Comparison of ENCODE assay signal across 20 cellular contexts in genomic region chr19:29628661-29629385, GRCh38. TPM values are rescaled to one million over a fixed set of nuclear protein-coding genes. Genes with fewer than 3 reads are reported as not detected.
DNase-seq lines count a peak whose midpoint lies in the region; ATAC-seq, FAIRE-seq and TF ChIP-seq lines count a peak whose summit lies in the region.
"Had no signal": no experiment of that assay in that cellular context is flagged by ENCODE, and none has a peak within 500 bp of the region (broad histone marks: within the 10 kb centered on the region; RNA-seq: fewer than 3 reads in every experiment).

No MANE protein-coding gene starts in this region.

- no peak for TF ChIP-seq POLR2A in K562 (conservative IDR thresholded peaks at IDR 0.05)
- TF ChIP-seq POLR2A in spleen (IDR thresholded peaks at IDR 0.05) = no peak

- CTCF ChIA-PET in K562 (lab: Yijun Ruan, JAX; ENCODE audit: low intra/inter-chr PET ratio) = no interaction called here

- peaks cover 4% of the 10 kb centered on the region for H3K79me1 ChIP-seq in trophoblast cell (ENCODE audit: low read length)

- H3K9me1 ChIP-seq in K562 (ENCODE audit: control insufficient read depth, insufficient read depth, low read length) = no peaks in the 10 kb centered on the region

- H3K79me2 ChIP-seq in K562 (ENCODE audit: control insufficient read depth, insufficient read depth, low read length) (no peaks in the 10 kb centered on the region), trophoblast cell (ENCODE audit: control insufficient read depth, insufficient read depth, low read length, poor library complexity) (no peaks in the 10 kb centered on the region)

- BruUV-seq in K562 (replicated peaks; lab: Mats Ljungman, UMichigan) = no TSS peak

- no peak overlapping the region for H3K14ac ChIP-seq in trophoblast cell (ENCODE audit: low read length)

- peaks cover 22 to 23% of the 10 kb centered on the region in 2 experiments for H3K4me1 ChIP-seq in K562 (replicated peaks in 1 of 2; ENCODE audit: control insufficient read depth in 2 of 2, insufficient read depth in 2 of 2, low read length in 2 of 2)
- no peaks in the 10 kb centered on the region for H3K4me1 ChIP-seq in kidney (ENCODE audit: control insufficient read depth in 1 of 2, insufficient read depth in 1 of 2, low read depth in 1 of 2, low read length in 2 of 2)
- peaks cover 3 to 6% of the 10 kb centered on the region in 2 experiments for H3K4me1 ChIP-seq in trophoblast cell (ENCODE audit: control insufficient read depth in 1 of 2, insufficient read depth in 2 of 2, low read length in 2 of 2)
- peaks cover 0 to 34% (median 15%) of the 10 kb centered on the region in 6 donors for H3K4me1 ChIP-seq in spleen
- no peaks in the 10 kb centered on the region for H3K4me1 ChIP-seq in colonic mucosa
- H3K4me1 ChIP-seq: Caco-2, HAP-1 had no signal

- no peak overlapping the region for H3K23ac ChIP-seq in trophoblast cell (ENCODE audit: low read length)

- peak overlapping the region; percentile 64 for H2BK120ac ChIP-seq in trophoblast cell (ENCODE audit: insufficient read depth, low read length, poor library complexity)

- H3K9ac ChIP-seq in K562 (ENCODE audit: insufficient read depth in 1 of 2, low read depth in 2 of 2, low read length in 2 of 2) (no peak overlapping the region), kidney (ENCODE audit: low read length in 2 of 2) (no peak overlapping the region), trophoblast cell (ENCODE audit: low read length) (no peak overlapping the region), colonic mucosa (ENCODE audit: low read depth in 2 of 2, low read length in 2 of 2) (no peak overlapping the region)

- DNase-seq in K562 (ENCODE audit: extremely low read depth in 1 of 4, low spot score in 3 of 4) (no peak), kidney (peak; percentile 24), trophoblast cell (peak; percentile 67 to 75), spleen (peak; percentile 41), colonic mucosa (no peak), COLO668 (lab: John Stamatoyannopoulos, UW; ENCODE audit: unreplicated experiment) (no peak)
- DNase-seq: C1 segment of cervical spinal cord; Caco-2; CD4-positive, alpha-beta memory T cell; DMS153; DND-41; HFFc6 had no signal

- intact Hi-C loops in K562 (cut with micrococcal nuclease) (loop anchor here (5.0 kb wide), 2 partner anchors 33 to 63 kb away; no protein-coding TSS in a partner anchor), kidney (cut with DNase I) (no loop called here), spleen (cut with DNase I; ENCODE audit: low total_unique reads) (no loop called here), colonic mucosa (cut with DNase I) (no loop called here)

- POLR2A ChIA-PET in K562 (lab: Yijun Ruan, JAX) = interaction anchor here (1.2 to 2.5 kb wide), 3 partner anchors 8 to 19 kb away, joined by 4 to 7 read pairs (median 4); no protein-coding TSS in a partner anchor

- H4K20me1 ChIP-seq in K562 (replicated peaks; ENCODE audit: control insufficient read depth, insufficient read depth, low read length) = no peaks in the 10 kb centered on the region

- H3K27me3 ChIP-seq in K562 (ENCODE audit: control insufficient read depth in 2 of 2, insufficient read depth in 2 of 2, low read length in 2 of 2) = no peaks in the 10 kb centered on the region
- no peaks in the 10 kb centered on the region for H3K27me3 ChIP-seq in trophoblast cell (ENCODE audit: insufficient read depth, low read length)
- no peaks in the 10 kb centered on the region for H3K27me3 ChIP-seq in spleen (replicated peaks in 1 of 7)
- H3K27me3 ChIP-seq in colonic mucosa = no peaks in the 10 kb centered on the region

- WGBS in K562 (ENCODE audit: insufficient coverage, low coverage, missing lambda C conversion rate) = 87% methylated on average over 16 of the region's 16 CpGs
- WGBS in trophoblast cell (ENCODE audit: extremely low coverage, insufficient coverage, insufficient read length) = no CpG with 5 or more reads among the region's 16 CpGs
- 90 to 95% (median 94%) methylated on average over 14 to 16 of the region's 16 CpGs for WGBS in spleen, 5 donors

- H2BK12ac ChIP-seq in trophoblast cell (ENCODE audit: low read length) = peak overlapping the region; percentile 45

- FAIRE-seq in K562 (lab: Jason Lieb, UNC) (no peak), kidney (lab: Jason Lieb, UNC) (no peak)
- FAIRE-seq: G401.6, GM12878, GM19239 had no signal

- peak overlapping the region; percentile 9 for H2AK5ac ChIP-seq in trophoblast cell (ENCODE audit: low read length)

- no peak overlapping the region for H4K8ac ChIP-seq in trophoblast cell (ENCODE audit: low read depth, low read length)

- TF ChIP-seq EP300 in K562 (IDR thresholded peaks at IDR 0.05; ENCODE audit: low read length) = no peak

- no peak overlapping the region for H3K4ac ChIP-seq in trophoblast cell (ENCODE audit: low read depth, low read length)

- H3K4me3 ChIP-seq in K562 (no peak overlapping the region), kidney (ENCODE audit: low read length in 2 of 2) (no peak overlapping the region), trophoblast cell (ENCODE audit: low read depth, low read length) (no peak overlapping the region), spleen (no peak overlapping the region), colonic mucosa (no peak overlapping the region)
- H3K4me3 ChIP-seq: GM12878, GM23338, HAP-1 had no signal

- H3K9me3 ChIP-seq in K562 (replicated peaks; ENCODE audit: control insufficient read depth, insufficient read depth, low read depth, low read length) (no peaks in the 10 kb centered on the region), kidney (ENCODE audit: control insufficient read depth in 1 of 2, low read length in 2 of 2) (peaks cover 0 to under 1% of the 10 kb centered on the region in 2 donors), trophoblast cell (ENCODE audit: insufficient read depth, low read depth, low read length) (no peaks in the 10 kb centered on the region), spleen (peaks cover 0 to 1% (median 0%) of the 10 kb centered on the region in 8 donors), colonic mucosa (no peaks in the 10 kb centered on the region)
- H3K9me3 ChIP-seq: Caco-2, HAP-1 had no signal

- no peak overlapping the region for H3K18ac ChIP-seq in trophoblast cell (ENCODE audit: low read length)

- H2AFZ ChIP-seq in K562 (ENCODE audit: low read depth, low read length) (peak overlapping the region; percentile 53; the same call in 1 of the 2 replicates), trophoblast cell (ENCODE audit: insufficient read depth, low read length, poor library complexity) (no peak overlapping the region)
- H2AFZ ChIP-seq: GM23338 had no signal

- TF ChIP-seq RAD21 in K562 (CRISPR knock-in tag; conservative IDR thresholded peaks at IDR 0.05 in 1 of 2, IDR thresholded peaks at IDR 0.05 in 1 of 2) = no peak

- ATAC-seq in K562 (no peak), GM21360 (IDR thresholded peaks at IDR 0.05; ENCODE audit: unreplicated experiment) (no peak), HG02981 (IDR thresholded peaks at IDR 0.05; ENCODE audit: unreplicated experiment) (no peak)
- ATAC-seq: GM12878, GM23338 had no signal

- no peak overlapping the region for H2BK5ac ChIP-seq in trophoblast cell (ENCODE audit: low read depth, low read length, poor library complexity)

- H3K27ac ChIP-seq in K562 (ENCODE audit: extremely low read depth, low read depth, low read length) (no peak overlapping the region), kidney (ENCODE audit: low read depth in 2 of 2, low read length in 2 of 2) (no peak overlapping the region), trophoblast cell (ENCODE audit: low read depth, low read length) (peak overlapping the region; percentile 43), spleen (no peak overlapping the region), colonic mucosa (no peak overlapping the region)

- peak overlapping the region; percentile 70 for H4K91ac ChIP-seq in trophoblast cell (ENCODE audit: low read depth, low read length)

- no peaks in the 10 kb centered on the region for H3K36me3 ChIP-seq in K562 (ENCODE audit: control insufficient read depth, insufficient read depth, low read length)
- no peaks in the 10 kb centered on the region for H3K36me3 ChIP-seq in kidney (ENCODE audit: control insufficient read depth in 1 of 2, insufficient read depth in 2 of 2, low read length in 2 of 2)
- H3K36me3 ChIP-seq in trophoblast cell (ENCODE audit: control insufficient read depth in 1 of 2, insufficient read depth in 2 of 2, low read length in 2 of 2) = no peaks in the 10 kb centered on the region
- H3K36me3 ChIP-seq in spleen = no peaks in the 10 kb centered on the region
- no peaks in the 10 kb centered on the region for H3K36me3 ChIP-seq in colonic mucosa
- H3K36me3 ChIP-seq: HAP-1 had no signal

- in situ Hi-C loops in K562 (cut with MboI) = no loop called here

- H3K4me2 ChIP-seq in K562 (ENCODE audit: insufficient read depth, low read length) (no peak overlapping the region), trophoblast cell (ENCODE audit: low read length) (no peak overlapping the region)
- H3K4me2 ChIP-seq: GM23338 had no signal

- H4K12ac ChIP-seq in trophoblast cell (ENCODE audit: low read depth, low read length) = no peak overlapping the region

- no peak for TF ChIP-seq CTCF in K562 (IDR thresholded peaks at IDR 0.05 in 2 of 3, conservative IDR thresholded peaks at IDR 0.05 in 1 of 3; ENCODE audit: insufficient read depth in 2 of 3, low read depth in 1 of 3, low read length in 3 of 3)
- no peak for TF ChIP-seq CTCF in kidney (IDR thresholded peaks at IDR 0.05; ENCODE audit: borderline replicate concordance, extremely low read depth, insufficient read depth)
- TF ChIP-seq CTCF in spleen (IDR thresholded peaks at IDR 0.05 in 8 of 11, conservative IDR thresholded peaks at IDR 0.05 in 3 of 11) = no peak
- TF ChIP-seq CTCF in colonic mucosa (IDR thresholded peaks at IDR 0.05) = no peak

RNA-seq across cellular contexts. Expression of gene POP4, which starts 22.7 kb away (rescaled TPM):
- 71.1 and 129 TPM in 2 replicates for total RNA-seq in K562 (2011; cell fraction: chromatin; rRNA removed; ENCODE audit: low replicate concordance)
- 77.1 and 97.6 TPM in 2 replicates for total RNA-seq in K562 (2011; cell fraction: nucleolus; rRNA removed)
- 95.7 and 96.5 TPM in 2 replicates for total RNA-seq in K562 (2011; cell fraction: nucleoplasm; rRNA removed)
- 95.5 and 113 TPM in 2 replicates for total RNA-seq in K562 (2014; rRNA removed)
- total RNA-seq in K562 (2014; rRNA removed; fragmentation: Illumina TruSeq; extraction: Trizol) = 110 TPM in 2 replicates
- total RNA-seq in K562 (2015; rRNA removed; fragmentation: Illumina TruSeq; extraction: Trizol) = 108 and 113 TPM in 2 replicates
- total RNA-seq in K562 (2021) = 86.1 and 92.6 TPM in 2 replicates
- polyA plus RNA-seq in K562 (2011; rRNA removed) = 86.1 and 99.0 TPM in 2 replicates
- 61.1 and 61.7 TPM in 2 replicates for polyA plus RNA-seq in K562 (2011; cell fraction: cytosol; rRNA removed)
- 106 and 126 TPM in 2 replicates for polyA plus RNA-seq in K562 (2011; cell fraction: nucleus; rRNA removed)
- polyA plus RNA-seq in K562 (2012) = 56.6 and 69.1 TPM in 2 replicates
- 98.2 and 111 TPM in 2 replicates for polyA plus RNA-seq in K562 (2014; fragmentation: Illumina TruSeq; extraction: Trizol)
- polyA plus RNA-seq in K562 (2014; fragmentation: Nextera tagmentation; extraction: Ambion mirVana) = 10 to 100 TPM; 42.1 to 59.6 TPM
- 99.3 and 128 TPM in 2 replicates for polyA plus RNA-seq in K562 (2014; rRNA removed)
- 86.3 and 90.5 TPM in 2 replicates for polyA minus RNA-seq in K562 (2011; rRNA and poly(A)+ RNA removed)
- 26.8 and 34.8 TPM in 2 replicates for polyA minus RNA-seq in K562 (2011; cell fraction: cytosol; rRNA and poly(A)+ RNA removed)
- 62.5 and 81.8 TPM in 2 replicates for polyA minus RNA-seq in K562 (2011; cell fraction: nucleus; rRNA and poly(A)+ RNA removed)
- total RNA-seq in kidney = 60.5 TPM
- 87.9 TPM for polyA plus RNA-seq in kidney (ENCODE audit: insufficient read depth, low read depth, low replicate concordance)
- 76.3 and 81.4 TPM in 2 replicates for polyA plus RNA-seq in trophoblast cell (2013)
- 10 to 100 TPM; 49.3 to 73.1 (median 60.7) TPM for total RNA-seq in spleen
- polyA plus RNA-seq in spleen = 10 to 100 TPM; 54.5 to 69.1 (median 68.8) TPM
- total RNA-seq in colonic mucosa = 10 to 100 TPM; 52.4 to 87.5 TPM

RNA-seq across cellular contexts. Expression of gene PLEKHF1, which starts 36.4 kb away (rescaled TPM):
- total RNA-seq in K562 (2011; cell fraction: chromatin; rRNA removed; ENCODE audit: low replicate concordance) = 3.5 and 12.3 TPM in 2 replicates
- total RNA-seq in K562 (2011; cell fraction: nucleolus; rRNA removed) = 17.3 and 17.5 TPM in 2 replicates
- total RNA-seq in K562 (2011; cell fraction: nucleoplasm; rRNA removed) = 7.9 and 9.0 TPM in 2 replicates
- total RNA-seq in K562 (2014; rRNA removed) = 13.4 and 18.5 TPM in 2 replicates
- total RNA-seq in K562 (2014; rRNA removed; fragmentation: Illumina TruSeq; extraction: Trizol) = 1.2 TPM in 2 replicates
- total RNA-seq in K562 (2015; rRNA removed; fragmentation: Illumina TruSeq; extraction: Trizol) = 5.0 and 5.6 TPM in 2 replicates
- 12.7 and 15.1 TPM in 2 replicates for total RNA-seq in K562 (2021)
- 2.9 and 5.2 TPM in 2 replicates for polyA plus RNA-seq in K562 (2011; rRNA removed)
- 6.8 and 18.1 TPM in 2 replicates for polyA plus RNA-seq in K562 (2011; cell fraction: cytosol; rRNA removed)
- polyA plus RNA-seq in K562 (2011; cell fraction: nucleus; rRNA removed) = 5.6 and 9.4 TPM in 2 replicates
- 9.9 and 29.3 TPM in 2 replicates for polyA plus RNA-seq in K562 (2012)
- 2.3 and 4.6 TPM in 2 replicates for polyA plus RNA-seq in K562 (2014; fragmentation: Illumina TruSeq; extraction: Trizol)
- under 1 TPM in 1 of 2 experiments, not detected in 1; 0.07 TPM for polyA plus RNA-seq in K562 (2014; fragmentation: Nextera tagmentation; extraction: Ambion mirVana)
- polyA plus RNA-seq in K562 (2014; rRNA removed) = 11.0 and 12.0 TPM in 2 replicates
- 1.9 and 2.0 TPM in 2 replicates for polyA minus RNA-seq in K562 (2011; rRNA and poly(A)+ RNA removed)
- 5.2 and 6.2 TPM in 2 replicates for polyA minus RNA-seq in K562 (2011; cell fraction: cytosol; rRNA and poly(A)+ RNA removed)
- polyA minus RNA-seq in K562 (2011; cell fraction: nucleus; rRNA and poly(A)+ RNA removed) = 6.5 and 7.6 TPM in 2 replicates
- 11.7 TPM for total RNA-seq in kidney
- polyA plus RNA-seq in kidney (ENCODE audit: insufficient read depth, low read depth, low replicate concordance) = 7.1 TPM
- polyA plus RNA-seq in trophoblast cell (2013) = 37.2 and 41.2 TPM in 2 replicates
- 10 to 100 TPM; 12.4 to 28.0 (median 18.5) TPM for total RNA-seq in spleen
- polyA plus RNA-seq in spleen = 10 to 100 TPM in 2 of 3 donors, 1 to 10 TPM in 1; 9.7 to 18.6 (median 10.7) TPM
- total RNA-seq in colonic mucosa = 1 to 10 TPM; 2.8 to 3.4 TPM
- total RNA-seq: A673 had no signal

Comparison
In these comparisons a context has a peak if more than half of its experiments do, and no peak if none do; other contexts are left out.
1. DNase-seq: peak in kidney (single experiment), trophoblast cell (2 of 2) and spleen (single experiment); none in K562 (0 of 4), colonic mucosa (single experiment) and COLO668 (single experiment).